19 cellular contexts compared by ENCODE assay signal in the genomic region with DNA sequence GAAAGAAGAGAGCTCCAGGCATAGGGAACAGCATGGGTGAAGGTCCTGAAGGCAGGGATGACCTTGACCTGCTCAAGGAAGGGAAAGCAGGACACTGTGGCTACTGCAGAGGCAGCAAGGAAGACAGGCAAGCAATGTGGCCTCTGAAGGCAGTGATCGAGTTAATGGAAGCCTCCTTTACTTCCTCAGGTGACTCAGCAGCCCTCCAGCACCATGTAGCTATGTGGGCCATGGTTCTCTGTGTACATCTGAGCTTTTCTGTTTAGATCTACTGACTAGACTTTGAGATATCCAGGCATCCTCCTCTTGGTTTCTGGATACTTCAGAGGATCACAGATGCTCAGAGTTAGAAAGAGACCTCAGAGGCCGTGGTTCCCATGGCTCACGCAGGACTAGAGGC.
DNase-seq lines count a peak whose midpoint lies in the region; TF ChIP-seq lines count a peak whose summit lies in the region.
"Had no signal": no experiment of that assay in that cellular context is flagged by ENCODE, and none has a peak within 500 bp of the region (broad histone marks: within the 10 kb centered on the region; RNA-seq: fewer than 3 reads in every experiment).

No MANE protein-coding gene starts in this region.

- H3K27ac ChIP-seq in breast epithelium (no peak overlapping the region), trophoblast cell (ENCODE audit: low read depth, low read length) (peak overlapping the region; percentile 3), brain microvascular endothelial cell (no peak overlapping the region)
- H3K27ac ChIP-seq: 22Rv1, A549, C4-2B had no signal

- H2BK120ac ChIP-seq in trophoblast cell (ENCODE audit: insufficient read depth, low read length, poor library complexity) = no peak overlapping the region

- H4K91ac ChIP-seq in trophoblast cell (ENCODE audit: low read depth, low read length) = no peak overlapping the region

- H2BK5ac ChIP-seq in trophoblast cell (ENCODE audit: low read depth, low read length, poor library complexity) = no peak overlapping the region

- POLR2A ChIA-PET in MCF 10A (lab: Yijun Ruan, JAX) = interaction anchor here (0.7 kb wide), 1 partner anchor 22 kb away, joined by 3 read pairs; no protein-coding TSS in a partner anchor

- no peak overlapping the region for H4K12ac ChIP-seq in trophoblast cell (ENCODE audit: low read depth, low read length)

- peak overlapping the region; percentile 78 for H3K27ac Mint-ChIP-seq in MCF 10A (ENCODE audit: low read depth, unreplicated experiment)
- H3K27ac Mint-ChIP-seq: CD4-positive, alpha-beta T cell; GM23338 had no signal

- H4K8ac ChIP-seq in trophoblast cell (ENCODE audit: low read depth, low read length) = no peak overlapping the region

- H3K23ac ChIP-seq in trophoblast cell (ENCODE audit: low read length) = no peak overlapping the region

- H2BK12ac ChIP-seq in trophoblast cell (ENCODE audit: low read length) = no peak overlapping the region

- no peak overlapping the region for H3K9ac ChIP-seq in trophoblast cell (ENCODE audit: low read length)

- H3K27me3 ChIP-seq in breast epithelium (no peaks in the 10 kb centered on the region), trophoblast cell (ENCODE audit: insufficient read depth, low read length) (no peaks in the 10 kb centered on the region), brain microvascular endothelial cell (replicated peaks) (no peaks in the 10 kb centered on the region)

- no peak overlapping the region for H3K14ac ChIP-seq in trophoblast cell (ENCODE audit: low read length)

- no peaks in the 10 kb centered on the region for H3K27me3 Mint-ChIP-seq in MCF 10A (ENCODE audit: insufficient read depth, unreplicated experiment)

- H3K9me3 ChIP-seq in breast epithelium (no peaks in the 10 kb centered on the region), trophoblast cell (ENCODE audit: insufficient read depth, low read depth, low read length) (no peaks in the 10 kb centered on the region)
- H3K9me3 ChIP-seq: A549, Caco-2 had no signal

- H3K79me2 ChIP-seq in trophoblast cell (ENCODE audit: control insufficient read depth, insufficient read depth, low read length, poor library complexity) = no peaks in the 10 kb centered on the region

- DNase-seq in MCF 10A (ENCODE audit: unreplicated experiment) = no peak
- DNase-seq in breast epithelium (ENCODE audit: low spot score in 2 of 2) = no peak
- DNase-seq in RPMI7951 (ENCODE audit: low read depth) = peak; percentile 63
- DNase-seq in epithelial cell of esophagus (ENCODE audit: low read depth) = peak; percentile 37
- peak; percentile 65 to 69 for DNase-seq in trophoblast cell
- no peak for DNase-seq in brain microvascular endothelial cell
- no peak for DNase-seq in activated T-cell treated with anti-CD3 and anti-CD28 coated beads, Interleukin-2, amount 50 U/mL, for 48 hours
- DNase-seq in GM13977 (ENCODE audit: low spot score) = no peak
- DNase-seq: AML-193; Caco-2; CD4-positive, alpha-beta T cell; DMS153; DMS79; GF-D8; HCEC 1CT had no signal

- no peak for TF ChIP-seq CTCF in MCF 10A (IDR thresholded peaks at IDR 0.05; ENCODE audit: unreplicated experiment)
- no peak for TF ChIP-seq CTCF in breast epithelium (IDR thresholded peaks at IDR 0.05)
- TF ChIP-seq CTCF in epithelial cell of esophagus (IDR thresholded peaks at IDR 0.05; ENCODE audit: insufficient read depth, low read depth, low read length, missing control alignments) = no peak
- TF ChIP-seq CTCF in brain microvascular endothelial cell (IDR thresholded peaks at IDR 0.05; ENCODE audit: low read depth, low read length, missing control alignments) = no peak
- TF ChIP-seq CTCF in GM13977 (IDR thresholded peaks at IDR 0.05; ENCODE audit: extremely low read depth, insufficient read depth, missing control alignments) = no peak

- H3K79me1 ChIP-seq in trophoblast cell (ENCODE audit: low read length) = no peaks in the 10 kb centered on the region

- H3K4me2 ChIP-seq in trophoblast cell (ENCODE audit: low read length) = no peak overlapping the region
- H3K4me2 ChIP-seq: A549, GM23338 had no signal

- no TSS peak for BruUV-seq in MCF 10A (replicated peaks; lab: Mats Ljungman, UMichigan)

- no peak overlapping the region for H2AFZ ChIP-seq in trophoblast cell (ENCODE audit: insufficient read depth, low read length, poor library complexity)
- H2AFZ ChIP-seq: GM23338 had no signal

- H3K18ac ChIP-seq in trophoblast cell (ENCODE audit: low read length) = no peak overlapping the region

- TF ChIP-seq POLR2A in breast epithelium (IDR thresholded peaks at IDR 0.05) = no peak

- peaks cover 64% of the 10 kb centered on the region for H3K36me3 Mint-ChIP-seq in MCF 10A (ENCODE audit: insufficient read depth, unreplicated experiment)

- in situ Hi-C loops in brain microvascular endothelial cell (cut with HindIII; ENCODE audit: low pct_ligation_motif_present, low sequenced_read_pairs) = no loop called here
- in situ Hi-C loops in GM13977 (cut with MboI; ENCODE audit: low pct_unique_long_range_greater_than_20kb, low sequenced_read_pairs, unreplicated experiment) = no loop called here

- H3K4me1 ChIP-seq in breast epithelium (no peaks in the 10 kb centered on the region), trophoblast cell (ENCODE audit: control insufficient read depth in 1 of 2, insufficient read depth in 2 of 2, low read length in 2 of 2) (no peaks in the 10 kb centered on the region)
- H3K4me1 ChIP-seq: Caco-2 had no signal

- intact Hi-C loops in MCF 10A (cut with micrococcal nuclease) (no loop called here), breast epithelium (cut with DNase I; ENCODE audit: low total_unique reads) (no loop called here)

- WGBS in trophoblast cell (ENCODE audit: extremely low coverage, insufficient coverage, insufficient read length) = no CpG with 5 or more reads among the region's 3 CpGs

- CTCF ChIA-PET in MCF 10A (lab: Yijun Ruan, JAX) = interaction anchor here (0.6 kb wide), 1 partner anchor 1479 kb away, joined by 3 read pairs; no protein-coding TSS in a partner anchor

- H3K4ac ChIP-seq in trophoblast cell (ENCODE audit: low read depth, low read length) = no peak overlapping the region

- peaks cover 12% of the 10 kb centered on the region for H3K9me3 Mint-ChIP-seq in MCF 10A (ENCODE audit: unreplicated experiment)

- no peak overlapping the region for H3K4me3 ChIP-seq in breast epithelium
- H3K4me3 ChIP-seq in epithelial cell of esophagus (ENCODE audit: low read length) = no peak overlapping the region
- H3K4me3 ChIP-seq in trophoblast cell (ENCODE audit: low read depth, low read length) = no peak overlapping the region
- no peak overlapping the region for H3K4me3 ChIP-seq in brain microvascular endothelial cell (ENCODE audit: low read depth, low read length)
- H3K4me3 ChIP-seq: A549, GM23338 had no signal

- no peaks in the 10 kb centered on the region for H3K36me3 ChIP-seq in breast epithelium
- H3K36me3 ChIP-seq in trophoblast cell (ENCODE audit: control insufficient read depth in 1 of 2, insufficient read depth in 2 of 2, low read length in 2 of 2) = no peaks in the 10 kb centered on the region
- no peaks in the 10 kb centered on the region for H3K36me3 ChIP-seq in brain microvascular endothelial cell (replicated peaks)

- H3K4me1 Mint-ChIP-seq in MCF 10A (ENCODE audit: insufficient read depth, unreplicated experiment) = peaks cover 15% of the 10 kb centered on the region

- no peak overlapping the region for H2AK5ac ChIP-seq in trophoblast cell (ENCODE audit: low read length)

- no peak overlapping the region for H3K4me3 Mint-ChIP-seq in MCF 10A (ENCODE audit: unreplicated experiment)
- H3K4me3 Mint-ChIP-seq: CD4-positive, alpha-beta T cell; GM23338 had no signal

Comparison
In these comparisons a context has a peak if more than half of its experiments do, and no peak if none do; other contexts are left out.
1. DNase-seq: peak in RPMI7951 (single experiment), epithelial cell of esophagus (single experiment) and trophoblast cell (2 of 2); none in MCF 10A (single experiment), breast epithelium (0 of 2), brain microvascular endothelial cell (single experiment), activated T-cell treated with anti-CD3 and anti-CD28 coated beads, Interleukin-2, amount 50 U/mL, for 48 hours (0 of 2) and GM13977 (single experiment).